ENCODE assay signal across 29 cellular contexts in genomic region chr21:31416465-31416864, GRCh38.
DNase-seq lines count a peak whose midpoint lies in the region; ATAC-seq, FAIRE-seq and TF ChIP-seq lines count a peak whose summit lies in the region.
"Had no signal": no experiment of that assay in that cellular context is flagged by ENCODE, and none has a peak within 500 bp of the region (broad histone marks: within the 10 kb centered on the region; RNA-seq: fewer than 3 reads in every experiment).

No MANE protein-coding gene starts in this region.

- H3K14ac ChIP-seq in IMR-90 (replicated peaks; ENCODE audit: low read depth, low read length) = no peak overlapping the region

- no TSS peak for BruUV-seq in IMR-90 (replicated peaks; lab: Mats Ljungman, UMichigan)

- H3K79me2 ChIP-seq in fibroblast of lung (ENCODE audit: control insufficient read depth, insufficient read depth, low read length) (no peaks in the 10 kb centered on the region), GM23338 (replicated peaks; ENCODE audit: insufficient read depth) (no peaks in the 10 kb centered on the region)

- H3K9ac ChIP-seq in IMR-90 (ENCODE audit: low read depth, low read length) (no peak overlapping the region), fibroblast of lung (ENCODE audit: insufficient read depth, low read length) (no peak overlapping the region)

- H4K20me1 ChIP-seq in IMR-90 (ENCODE audit: insufficient read depth, low read length) (no peaks in the 10 kb centered on the region), fibroblast of lung (ENCODE audit: control insufficient read depth, extremely low read depth, insufficient read depth, low read length) (no peaks in the 10 kb centered on the region), GM23338 (replicated peaks; ENCODE audit: insufficient read depth) (no peaks in the 10 kb centered on the region)

- H3K4me2 ChIP-seq in IMR-90 (ENCODE audit: low read depth, low read length) (no peak overlapping the region), fibroblast of lung (ENCODE audit: extremely low read depth, insufficient read depth, low read length) (no peak overlapping the region), GM23338 (no peak overlapping the region)

- H2BK120ac ChIP-seq in IMR-90 (ENCODE audit: low read depth, low read length) = no peak overlapping the region

- H3K9me3 Mint-ChIP-seq in CD8-positive, alpha-beta T cell = no peaks in the 10 kb centered on the region
- H3K9me3 Mint-ChIP-seq in GM23338 (peaks cover 4% of the 10 kb centered on the region; the same call in 2 of the 3 replicates), immature natural killer cell (no peaks in the 10 kb centered on the region)

- ATAC-seq in IMR-90 (ENCODE audit: low read depth) (no peak), pancreas (peak; percentile 43 to 80 (median 56)), GM23338 (no peak)
- ATAC-seq in CD8-positive, alpha-beta T cell = no peak
- ATAC-seq: heart right ventricle, left cardiac atrium had no signal

- H3K4me3 ChIP-seq in IMR-90 (ENCODE audit: insufficient read depth, low read depth, low read length) (no peak overlapping the region), fibroblast of lung (replicated peaks in 1 of 4; ENCODE audit: control extremely low read depth in 1 of 4, insufficient read depth in 1 of 4, low read depth in 3 of 4, low read length in 4 of 4) (no peak overlapping the region), pancreas (no peak overlapping the region), GM23338 (no peak overlapping the region), MG63 (no peak overlapping the region)
- no peak overlapping the region for H3K4me3 ChIP-seq in CD8-positive, alpha-beta T cell (ENCODE audit: low read depth, low read length)
- H3K4me3 ChIP-seq: dorsolateral prefrontal cortex, heart right ventricle, prostate gland, SK-N-MC, upper lobe of left lung had no signal

- H2AK9ac ChIP-seq in IMR-90 (replicated peaks; ENCODE audit: low read depth, low read length, poor library complexity) = no peak overlapping the region

- H3K4me3 Mint-ChIP-seq in CD8-positive, alpha-beta T cell = no peak overlapping the region
- H3K4me3 Mint-ChIP-seq in GM23338 (no peak overlapping the region), immature natural killer cell (no peak overlapping the region)
- H3K4me3 Mint-ChIP-seq: activated CD4-positive, alpha-beta memory T cell treated with anti-CD3 and anti-CD28 coated beads for 36 hours; activated naive CD4-positive, alpha-beta T cell treated with anti-CD3 and anti-CD28 coated beads, Interleukin-2, amount 10 ng/mL, durations not matched to agents 7 days and 5 days; activated T-helper 1 cell treated with anti-CD3 and anti-CD28 coated beads, Interleukin-12 subunit alpha, Interleukin-12 subunit beta, Interleukin-2, Interleukin-4 antibody, amounts not matched to agents 30 ng/mL and 10 ng/mL and 1 ng/mL, durations not matched to agents 14 hours and 24 hours and 36 hours; T-helper 1 cell treated with Interleukin-12 subunit alpha and Interleukin-12 subunit beta and Interleukin-4 antibody, amounts not matched to agents 30 μg/mL and 1 μg/mL, for 36 hours had no signal

- H3K4me1 ChIP-seq in IMR-90 (ENCODE audit: control insufficient read depth, insufficient read depth, low read length) = no peaks in the 10 kb centered on the region
- H3K4me1 ChIP-seq in fibroblast of lung (ENCODE audit: control insufficient read depth, extremely low read depth, insufficient read depth, low read length) = no peaks in the 10 kb centered on the region
- no peaks in the 10 kb centered on the region for H3K4me1 ChIP-seq in pancreas
- no peaks in the 10 kb centered on the region for H3K4me1 ChIP-seq in CD8-positive, alpha-beta T cell (ENCODE audit: insufficient read depth, low read length)
- peaks cover 8% of the 10 kb centered on the region for H3K4me1 ChIP-seq in GM23338 (ENCODE audit: insufficient read depth)
- H3K4me1 ChIP-seq: heart right ventricle, prostate gland, upper lobe of left lung had no signal

- no peaks in the 10 kb centered on the region for H3K36me3 Mint-ChIP-seq in CD8-positive, alpha-beta T cell
- H3K36me3 Mint-ChIP-seq in GM23338 (ENCODE audit: low read depth) = peaks cover 6% of the 10 kb centered on the region; the same call in 2 of the 3 replicates
- H3K36me3 Mint-ChIP-seq in immature natural killer cell = peaks cover 0 to 3% (median 0%) of the 10 kb centered on the region in 3 donors

- H3K36me3 ChIP-seq in IMR-90 (ENCODE audit: control insufficient read depth, insufficient read depth, low read length) (no peaks in the 10 kb centered on the region), fibroblast of lung (ENCODE audit: control insufficient read depth, insufficient read depth, low read length) (no peaks in the 10 kb centered on the region), pancreas (no peaks in the 10 kb centered on the region), GM23338 (ENCODE audit: insufficient read depth) (no peaks in the 10 kb centered on the region; the same call in 1 of the 2 replicates), MG63 (no peaks in the 10 kb centered on the region)
- no peaks in the 10 kb centered on the region for H3K36me3 ChIP-seq in CD8-positive, alpha-beta T cell (ENCODE audit: insufficient read depth, low read length)
- H3K36me3 ChIP-seq: heart right ventricle, neutrophil, prostate gland, upper lobe of left lung had no signal

- no peak overlapping the region for H3K27ac Mint-ChIP-seq in CD8-positive, alpha-beta T cell
- no peak overlapping the region for H3K27ac Mint-ChIP-seq in GM23338
- no peak overlapping the region for H3K27ac Mint-ChIP-seq in immature natural killer cell
- H3K27ac Mint-ChIP-seq: activated CD4-positive, alpha-beta memory T cell treated with anti-CD3 and anti-CD28 coated beads for 36 hours; activated naive CD4-positive, alpha-beta T cell treated with anti-CD3 and anti-CD28 coated beads, Interleukin-2, amount 10 ng/mL, durations not matched to agents 7 days and 5 days; activated T-helper 1 cell treated with anti-CD3 and anti-CD28 coated beads, Interleukin-12 subunit alpha, Interleukin-12 subunit beta, Interleukin-2, Interleukin-4 antibody, amounts not matched to agents 30 ng/mL and 10 ng/mL and 1 ng/mL, durations not matched to agents 14 hours and 24 hours and 36 hours; T-helper 1 cell treated with Interleukin-12 subunit alpha and Interleukin-12 subunit beta and Interleukin-4 antibody, amounts not matched to agents 30 μg/mL and 1 μg/mL, for 36 hours had no signal

- intact Hi-C loops in IMR-90 (cut with micrococcal nuclease) = no loop called here
- intact Hi-C loops in pancreas (cut with DNase I) = no loop called here
- intact Hi-C loops in CD8-positive, alpha-beta T cell (cut with DNase I, micrococcal nuclease) = no loop called here

- H3K56ac ChIP-seq in IMR-90 (ENCODE audit: extremely low read depth, insufficient read depth, low read length) = no peak overlapping the region

- dilution Hi-C loops in IMR-90 (cut with HindIII; ENCODE audit: low sequenced_read_pairs, unreplicated experiment) = no loop called here

- H3K9me1 ChIP-seq in IMR-90 (ENCODE audit: insufficient read depth, low read length) = no peaks in the 10 kb centered on the region

- POLR2A ChIA-PET in IMR-90 (lab: Charles Lee; ENCODE audit: unreplicated experiment) = no interaction called here
- POLR2A ChIA-PET in CD8-positive, alpha-beta T cell (lab: Charles Lee) = no interaction called here

- H3F3A ChIP-seq in GM23338 (replicated peaks; ENCODE audit: low read depth) = no peaks in the 10 kb centered on the region

- H3K27me3 Mint-ChIP-seq in CD8-positive, alpha-beta T cell (ENCODE audit: low read depth) = no peaks in the 10 kb centered on the region
- peaks cover 5% of the 10 kb centered on the region for H3K27me3 Mint-ChIP-seq in GM23338 (ENCODE audit: insufficient read depth, low read depth, poor library complexity)
- peaks cover 0 to 10% (median 1%) of the 10 kb centered on the region in 3 donors for H3K27me3 Mint-ChIP-seq in immature natural killer cell (ENCODE audit: low read depth in 3 of 3)
- H3K27me3 Mint-ChIP-seq: activated CD4-positive, alpha-beta memory T cell treated with anti-CD3 and anti-CD28 coated beads for 36 hours had no signal

- no peak for TF ChIP-seq POLR2A in IMR-90 (IDR thresholded peaks at IDR 0.05; ENCODE audit: low read depth, low read length)

- H3K79me1 ChIP-seq in IMR-90 (ENCODE audit: low read depth in 1 of 2, low read length in 2 of 2) = no peaks in the 10 kb centered on the region

- no peak overlapping the region for H4K5ac ChIP-seq in IMR-90 (ENCODE audit: low read depth, low read length)

- H3K27ac ChIP-seq in IMR-90 (ENCODE audit: insufficient read depth, low read length) (no peak overlapping the region), fibroblast of lung (ENCODE audit: insufficient read depth, low read length) (no peak overlapping the region), pancreas (no peak overlapping the region), GM23338 (ENCODE audit: low read depth) (no peak overlapping the region)
- H3K27ac ChIP-seq in CD8-positive, alpha-beta T cell (ENCODE audit: low read depth, low read length) = no peak overlapping the region
- H3K27ac ChIP-seq: heart right ventricle, neutrophil, prostate gland, RWPE1, SK-N-MC, upper lobe of left lung had no signal

- H2AK5ac ChIP-seq in IMR-90 (ENCODE audit: low read depth, low read length) = no peak overlapping the region

- H3K4me1 Mint-ChIP-seq in CD8-positive, alpha-beta T cell (ENCODE audit: low read depth) = peaks cover 2% of the 10 kb centered on the region
- peaks cover 7% of the 10 kb centered on the region for H3K4me1 Mint-ChIP-seq in GM23338
- no peaks in the 10 kb centered on the region for H3K4me1 Mint-ChIP-seq in immature natural killer cell

- H2BK20ac ChIP-seq in IMR-90 (ENCODE audit: low read depth, low read length) = no peak overlapping the region

- H4K91ac ChIP-seq in IMR-90 (ENCODE audit: insufficient read depth, low read depth, low read length) = no peak overlapping the region

- 83% methylated on average over 1 of the region's 2 CpGs; no CpG with 5 or more reads in 1 of the 2 experiments for WGBS in IMR-90 (ENCODE audit: extremely low coverage in 2 of 2, insufficient read length in 1 of 2), 2 experiments
- 38 to 44% methylated on average over 2 of the region's 2 CpGs for WGBS in pancreas, 2 donors

- H3K27me3 ChIP-seq in IMR-90 (ENCODE audit: control insufficient read depth, insufficient read depth, low read length) = no peaks in the 10 kb centered on the region
- H3K27me3 ChIP-seq in fibroblast of lung (ENCODE audit: control insufficient read depth, insufficient read depth, low read length) = no peaks in the 10 kb centered on the region
- H3K27me3 ChIP-seq in pancreas = no peaks in the 10 kb centered on the region
- H3K27me3 ChIP-seq in CD8-positive, alpha-beta T cell (ENCODE audit: insufficient read depth, low read length) = no peaks in the 10 kb centered on the region
- H3K27me3 ChIP-seq in GM23338 (ENCODE audit: insufficient read depth) = no peaks in the 10 kb centered on the region
- H3K27me3 ChIP-seq in MG63 = no peaks in the 10 kb centered on the region
- H3K27me3 ChIP-seq: dorsolateral prefrontal cortex, heart right ventricle, neutrophil, upper lobe of left lung had no signal

- in situ Hi-C loops in IMR-90 (cut with MboI; ENCODE audit: low sequenced_read_pairs) = no loop called here

- H2BK15ac ChIP-seq in IMR-90 (ENCODE audit: low read depth, low read length) = no peak overlapping the region

- TF ChIP-seq RAD21 in IMR-90 (IDR thresholded peaks at IDR 0.05; ENCODE audit: low read length) = no peak

- H3K23ac ChIP-seq in IMR-90 (ENCODE audit: low read depth, low read length) = no peak overlapping the region

- no peak overlapping the region for H3K4ac ChIP-seq in IMR-90 (ENCODE audit: low read depth, low read length)

- H3K9me3 ChIP-seq in IMR-90 (ENCODE audit: control insufficient read depth, insufficient read depth, low read length) (peaks cover 2% of the 10 kb centered on the region; the same call in 1 of the 2 replicates), fibroblast of lung (ENCODE audit: control insufficient read depth, insufficient read depth, low read depth, low read length) (no peaks in the 10 kb centered on the region), pancreas (no peaks in the 10 kb centered on the region), MG63 (no peaks in the 10 kb centered on the region)
- no peaks in the 10 kb centered on the region for H3K9me3 ChIP-seq in CD8-positive, alpha-beta T cell (ENCODE audit: low read length)
- H3K9me3 ChIP-seq: heart right ventricle, neutrophil, prostate gland, upper lobe of left lung had no signal

- FAIRE-seq in pancreas (lab: Jason Lieb, UNC) = no peak
- FAIRE-seq: small intestine had no signal

- no peak overlapping the region for H2BK5ac ChIP-seq in IMR-90 (ENCODE audit: low read depth, low read length, poor library complexity, severe bottlenecking)

- H4K8ac ChIP-seq in IMR-90 (ENCODE audit: low read depth in 2 of 2, low read length in 2 of 2) = no peak overlapping the region

- CTCF ChIA-PET in IMR-90 (lab: Yijun Ruan, JAX) = no interaction called here
- CTCF ChIA-PET in CD8-positive, alpha-beta T cell (lab: Charles Lee) = no interaction called here

- H2AFZ ChIP-seq in IMR-90 (replicated peaks; ENCODE audit: low read length, poor library complexity) (no peak overlapping the region), fibroblast of lung (ENCODE audit: low read length) (no peak overlapping the region), GM23338 (no peak overlapping the region)

- no peak overlapping the region for H3K18ac ChIP-seq in IMR-90 (ENCODE audit: low read depth, low read length)

- no peaks in the 10 kb centered on the region; the same call in 1 of the 2 replicates for H3K9me2 ChIP-seq in GM23338 (ENCODE audit: insufficient read depth)

- DNase-seq in IMR-90 (no peak), astrocyte of the hippocampus (ENCODE audit: low read depth, low spot score) (peak; percentile 36), fibroblast of lung (ENCODE audit: low read depth in 2 of 2) (peak; percentile 26 to 53), pancreas (no peak), GM23338 (ENCODE audit: low spot score) (no peak), immature natural killer cell (no peak), MG63 (no peak)
- no peak for DNase-seq in CD8-positive, alpha-beta T cell
- DNase-seq: ACHN; activated CD4-positive, alpha-beta memory T cell treated with anti-CD3 and anti-CD28 coated beads for 36 hours; activated CD8-positive, alpha-beta memory T cell treated with anti-CD3 and anti-CD28 coated beads, Interleukin-2, amount 50 U/mL, for 4 hours; activated naive CD4-positive, alpha-beta T cell treated with anti-CD3 and anti-CD28 coated beads, Interleukin-2, amount 10 ng/mL, durations not matched to agents 7 days and 5 days; DMS153; dorsolateral prefrontal cortex; H7; heart right ventricle; KBM-7; left cardiac atrium; NCI-H1436 treated with DMSO at 0.1 percent for 48 hours; NCI-H2107; NCI-H446 treated with DMSO at 0.1 percent for 48 hours; small intestine; upper lobe of left lung had no signal

- TF ChIP-seq CTCF in IMR-90 (conservative IDR thresholded peaks at IDR 0.05; ENCODE audit: low read depth, low read length) (no peak), fibroblast of lung (conservative IDR thresholded peaks at IDR 0.05 in 1 of 2, IDR thresholded peaks at IDR 0.05 in 1 of 2; ENCODE audit: low read depth in 1 of 2, low read length in 2 of 2) (no peak), pancreas (IDR thresholded peaks at IDR 0.05) (no peak), GM23338 (conservative IDR thresholded peaks at IDR 0.05; ENCODE audit: low read depth in 2 of 2) (no peak)
- no peak for TF ChIP-seq CTCF in CD8-positive, alpha-beta T cell (IDR thresholded peaks at IDR 0.05)

Comparison
In these comparisons a context has a peak if more than half of its experiments do, and no peak if none do; other contexts are left out.
1. ATAC-seq: peak in pancreas (4 of 4); none in IMR-90 (single experiment), CD8-positive, alpha-beta T cell (single experiment) and GM23338 (single experiment).
2. DNase-seq: peak in astrocyte of the hippocampus (single experiment) and fibroblast of lung (2 of 2); none in IMR-90 (single experiment), pancreas (0 of 6), CD8-positive, alpha-beta T cell (0 of 7), GM23338 (single experiment), immature natural killer cell (0 of 3) and MG63 (single experiment).